ENCODE assay signal across 8 cellular contexts in genomic region chr2:226423498-226423960, GRCh38.
A peak's percentile ranks its signal among the peaks of the same experiment; 100 is the strongest.
DNase-seq lines count a peak whose midpoint lies in the region; TF ChIP-seq lines count a peak whose summit lies in the region.

No MANE protein-coding gene starts in this region.

- no peaks in the 10 kb centered on the region for H3K9me3 Mint-ChIP-seq in activated CD4-positive, alpha-beta T cell treated with anti-CD3 and anti-CD28 coated beads, Interleukin-2, amount 10 ng/mL, durations not matched to agents 7 days and 5 days

- peak overlapping the region; percentile 73 for H2AFZ ChIP-seq in fibroblast of lung (ENCODE audit: low read length)

- H4K20me1 ChIP-seq in fibroblast of lung (ENCODE audit: control insufficient read depth, extremely low read depth, insufficient read depth, low read length) = no peaks in the 10 kb centered on the region

- no peak for TF ChIP-seq CTCF in fibroblast of lung (conservative IDR thresholded peaks at IDR 0.05 in 1 of 2, IDR thresholded peaks at IDR 0.05 in 1 of 2; ENCODE audit: low read depth in 1 of 2, low read length in 2 of 2)

- H3K79me2 ChIP-seq in fibroblast of lung (ENCODE audit: control insufficient read depth, insufficient read depth, low read length) = no peaks in the 10 kb centered on the region

- H3K4me3 Mint-ChIP-seq in activated CD4-positive, alpha-beta T cell treated with anti-CD3 and anti-CD28 coated beads, Interleukin-2, amount 10 ng/mL, durations not matched to agents 7 days and 5 days = peak overlapping the region; percentile 28

- H3K27me3 ChIP-seq in fibroblast of lung (ENCODE audit: control insufficient read depth, insufficient read depth, low read length) (no peaks in the 10 kb centered on the region), MG63 (no peaks in the 10 kb centered on the region)

- DNase-seq in activated gamma-delta T cell treated with Interleukin-2 at 50 U/mL for 16 hours = peak; percentile 26
- DNase-seq in activated gamma-delta T cell (lab: John Stamatoyannopoulos, UW) = no peak
- DNase-seq in HT-29 (ENCODE audit: low spot score) = peak; percentile 56
- DNase-seq in activated CD4-positive, alpha-beta T cell treated with anti-CD3 and anti-CD28 coated beads, Interleukin-2, amount 10 ng/mL, durations not matched to agents 7 days and 5 days = peak; percentile 62
- peak; percentile 31 to 61 for DNase-seq in fibroblast of lung (ENCODE audit: low read depth in 2 of 2)
- DNase-seq in stimulated activated CD4-positive, alpha-beta T cell treated with anti-CD3 and anti-CD28 coated beads, Interleukin-12 subunit alpha, Interleukin-12 subunit beta, amount 100 ng/mL, for 24 hours (ENCODE audit: low read depth in 2 of 2) = peak; percentile 19 to 20
- DNase-seq in MG63 = no peak
- DNase-seq in NCI-H1105 (lab: John Stamatoyannopoulos, UW) = no peak

- H3K4me1 ChIP-seq in fibroblast of lung (ENCODE audit: control insufficient read depth, extremely low read depth, insufficient read depth, low read length) = peaks cover 17% of the 10 kb centered on the region

- no peaks in the 10 kb centered on the region for H3K36me3 Mint-ChIP-seq in activated CD4-positive, alpha-beta T cell treated with anti-CD3 and anti-CD28 coated beads, Interleukin-2, amount 10 ng/mL, durations not matched to agents 7 days and 5 days (ENCODE audit: low read depth)

- peak overlapping the region; percentile 6 for H3K27ac ChIP-seq in fibroblast of lung (ENCODE audit: insufficient read depth, low read length)

- POLR2A ChIA-PET in activated CD4-positive, alpha-beta T cell treated with anti-CD3 and anti-CD28 coated beads, Interleukin-2, amount 10 ng/mL, durations not matched to agents 7 days and 5 days (lab: Charles Lee) = no interaction called here

- H3K9ac ChIP-seq in fibroblast of lung (ENCODE audit: insufficient read depth, low read length) = no peak overlapping the region

- peak overlapping the region; percentile 77 for H3K4me2 ChIP-seq in fibroblast of lung (ENCODE audit: extremely low read depth, insufficient read depth, low read length)

- H3K27ac Mint-ChIP-seq in activated CD4-positive, alpha-beta T cell treated with anti-CD3 and anti-CD28 coated beads, Interleukin-2, amount 10 ng/mL, durations not matched to agents 7 days and 5 days = peak overlapping the region; percentile 68

- H3K9me3 ChIP-seq in fibroblast of lung (ENCODE audit: control insufficient read depth, insufficient read depth, low read depth, low read length) = no peaks in the 10 kb centered on the region
- H3K9me3 ChIP-seq in MG63 = no peaks in the 10 kb centered on the region

- H3K4me3 ChIP-seq in fibroblast of lung (replicated peaks in 1 of 4; ENCODE audit: control extremely low read depth in 1 of 4, insufficient read depth in 1 of 4, low read depth in 3 of 4, low read length in 4 of 4) = peak overlapping the region in 1 of 4 experiments; percentile 30
- no peak overlapping the region for H3K4me3 ChIP-seq in MG63

- CTCF ChIA-PET in activated CD4-positive, alpha-beta T cell treated with anti-CD3 and anti-CD28 coated beads, Interleukin-2, amount 10 ng/mL, durations not matched to agents 7 days and 5 days (lab: Charles Lee) = no interaction called here

- peaks cover 24% of the 10 kb centered on the region for H3K4me1 Mint-ChIP-seq in activated CD4-positive, alpha-beta T cell treated with anti-CD3 and anti-CD28 coated beads, Interleukin-2, amount 10 ng/mL, durations not matched to agents 7 days and 5 days

- peaks cover 10% of the 10 kb centered on the region for H3K27me3 Mint-ChIP-seq in activated CD4-positive, alpha-beta T cell treated with anti-CD3 and anti-CD28 coated beads, Interleukin-2, amount 10 ng/mL, durations not matched to agents 7 days and 5 days

- H3K36me3 ChIP-seq in fibroblast of lung (ENCODE audit: control insufficient read depth, insufficient read depth, low read length) (no peaks in the 10 kb centered on the region), MG63 (no peaks in the 10 kb centered on the region)

Comparison
In these comparisons a context has a peak if more than half of its experiments do, and no peak if none do; other contexts are left out.
1. DNase-seq: peak in activated gamma-delta T cell treated with Interleukin-2 at 50 U/mL for 16 hours (single experiment), HT-29 (single experiment), activated CD4-positive, alpha-beta T cell treated with anti-CD3 and anti-CD28 coated beads, Interleukin-2, amount 10 ng/mL, durations not matched to agents 7 days and 5 days (single experiment), fibroblast of lung (2 of 2) and stimulated activated CD4-positive, alpha-beta T cell treated with anti-CD3 and anti-CD28 coated beads, Interleukin-12 subunit alpha, Interleukin-12 subunit beta, amount 100 ng/mL, for 24 hours (2 of 2); none in activated gamma-delta T cell (single experiment), MG63 (single experiment) and NCI-H1105 (single experiment).